ENCODE assay signal across 25 cellular contexts in the genomic region with DNA sequence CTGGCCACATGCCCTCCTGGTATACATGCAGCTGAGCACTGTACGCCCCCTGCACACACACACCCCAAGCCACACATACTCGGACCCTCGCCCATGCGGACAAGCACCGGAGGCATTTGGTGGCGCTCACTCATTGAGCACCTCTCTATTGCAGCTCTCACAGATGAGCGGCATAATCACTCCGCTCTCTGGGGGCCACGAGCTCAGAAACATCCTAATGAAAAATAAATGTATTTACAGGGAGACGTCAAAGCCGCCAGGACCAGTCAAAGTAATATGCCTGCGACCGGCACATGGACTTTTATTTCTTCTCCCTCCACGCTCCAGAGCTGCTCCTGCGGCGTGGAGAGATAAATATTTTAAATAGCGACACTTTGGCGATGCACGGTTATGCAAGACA. TPM values are rescaled to one million over a fixed set of nuclear protein-coding genes. Genes with fewer than 3 reads are reported as not detected.
DNase-seq lines count a peak whose midpoint lies in the region; ATAC-seq, FAIRE-seq and TF ChIP-seq lines count a peak whose summit lies in the region.
"Had no signal": no experiment of that assay in that cellular context is flagged by ENCODE, and none has a peak within 500 bp of the region (broad histone marks: within the 10 kb centered on the region; RNA-seq: fewer than 3 reads in every experiment).

No MANE protein-coding gene starts in this region.

- no peak overlapping the region for H4K5ac ChIP-seq in H1 (ENCODE audit: insufficient read length, low read depth, low read length)

- no peak overlapping the region for H4K91ac ChIP-seq in H1 (replicated peaks; ENCODE audit: insufficient read length, low read length)

- H3K4me3 Mint-ChIP-seq in nephron (no peak overlapping the region), type B pancreatic cell (no peak overlapping the region)
- H3K4me3 Mint-ChIP-seq in activated naive CD8-positive, alpha-beta T cell treated with anti-CD3 and anti-CD28 coated beads, Interleukin-2, amount 50 U/mL, for 24 hours = no peak overlapping the region

- CTCF ChIA-PET in H1 (lab: Charles Lee; ENCODE audit: partially characterized antibody) = interaction anchor here (0.6 to 6.1 kb wide), 17 partner anchors 13 to 341 kb away, joined by 3 to 41 read pairs (median 4); no protein-coding TSS in a partner anchor

- H3K4me1 ChIP-seq in H1 (replicated peaks in 1 of 4; ENCODE audit: control insufficient read depth in 3 of 4, insufficient read depth in 4 of 4, low read length in 3 of 4) = peaks cover 0 to 26% (median 15%) of the 10 kb centered on the region in 4 experiments; a peak in 6 of 7 replicates

- no peak overlapping the region for H2BK120ac ChIP-seq in H1 (replicated peaks; ENCODE audit: low read depth, low read length)

- 0 out of 2 replicates have a peak overlapping the region, but pooled peaks have one; percentile 56 for H2BK5ac ChIP-seq in H1 (ENCODE audit: low read depth, low read length)

- no peak overlapping the region for H2BK20ac ChIP-seq in H1 (ENCODE audit: low read length)

- H3K4me1 Mint-ChIP-seq in nephron = peaks cover 38% of the 10 kb centered on the region
- peaks cover 29% of the 10 kb centered on the region for H3K4me1 Mint-ChIP-seq in type B pancreatic cell (ENCODE audit: unreplicated experiment)
- peaks cover 10% of the 10 kb centered on the region for H3K4me1 Mint-ChIP-seq in activated naive CD8-positive, alpha-beta T cell treated with anti-CD3 and anti-CD28 coated beads, Interleukin-2, amount 50 U/mL, for 24 hours

- FAIRE-seq in H1 (lab: Jason Lieb, UNC) = no peak
- FAIRE-seq: HepG2, K562 had no signal

- H3K79me1 ChIP-seq in H1 (ENCODE audit: low read depth, low read length) = no peaks in the 10 kb centered on the region; the same call in 1 of the 2 replicates

- H2AK5ac ChIP-seq in H1 (ENCODE audit: low read depth, low read length) = no peak overlapping the region; the same call in 1 of the 2 replicates

- H3K27me3 Mint-ChIP-seq in nephron (ENCODE audit: low read depth) (peaks cover 8% of the 10 kb centered on the region), type B pancreatic cell (no peaks in the 10 kb centered on the region)
- peaks cover 1% of the 10 kb centered on the region for H3K27me3 Mint-ChIP-seq in activated naive CD8-positive, alpha-beta T cell treated with anti-CD3 and anti-CD28 coated beads, Interleukin-2, amount 50 U/mL, for 24 hours

- H3K9ac ChIP-seq in H1 (replicated peaks in 1 of 4; ENCODE audit: extremely low read depth in 1 of 4, low read depth in 3 of 4, low read length in 3 of 4) = no peak overlapping the region
- H3K9ac ChIP-seq: SK-N-SH had no signal

- no peak overlapping the region for H3K4ac ChIP-seq in H1 (replicated peaks; ENCODE audit: insufficient read length, low read depth, low read length)

- no peak overlapping the region for H3K4me3 ChIP-seq in WERI-Rb-1 (ENCODE audit: low read depth, low read length)
- H3K4me3 ChIP-seq in H1 (ENCODE audit: extremely low read depth in 1 of 4, insufficient read depth in 2 of 4, low read depth in 3 of 4, low read length in 4 of 4) = no peak overlapping the region
- H3K4me3 ChIP-seq: K562 had no signal

- H3K27ac ChIP-seq in WERI-Rb-1 (peak overlapping the region; percentile 55), H1 (ENCODE audit: low read depth, low read length) (no peak overlapping the region)

- peak overlapping the region in 2 of 3 experiments; percentile 31 to 76 for H3K27ac Mint-ChIP-seq in nephron
- H3K27ac Mint-ChIP-seq in type B pancreatic cell = peak overlapping the region; percentile 51
- H3K27ac Mint-ChIP-seq in activated naive CD8-positive, alpha-beta T cell treated with anti-CD3 and anti-CD28 coated beads, Interleukin-2, amount 50 U/mL, for 24 hours = no peak overlapping the region

- H2AFZ ChIP-seq in H1 (ENCODE audit: low read length) = no peak overlapping the region

- WGBS in H1 (ENCODE audit: extremely low coverage in 1 of 2, insufficient coverage in 1 of 2, insufficient read length in 1 of 2, insufficient replicate concordance in 2 of 2, low coverage in 1 of 2, low lambda C conversion rate in 2 of 2, missing lambda C conversion rate in 1 of 2), 2 experiments = 91% methylated on average over 19 of the region's 19 CpGs; no CpG with 5 or more reads in 1 of the 2 experiments

- H3K23ac ChIP-seq in H1 (ENCODE audit: insufficient read length) = no peak overlapping the region

- POLR2A ChIA-PET in H1 (lab: Charles Lee; ENCODE audit: partially characterized antibody) = interaction anchor here (0.9 to 1.5 kb wide), 4 partner anchors 41 to 96 kb away, joined by 3 to 5 read pairs (median 3); no protein-coding TSS in a partner anchor

- H3K56ac ChIP-seq in H1 (replicated peaks; ENCODE audit: insufficient read length, low read depth, low read length) = no peak overlapping the region

- TF ChIP-seq EP300 in H1 (IDR thresholded peaks at IDR 0.05; ENCODE audit: borderline replicate concordance in 1 of 2, low read depth in 2 of 2, low read length in 2 of 2) = no peak

- no peaks in the 10 kb centered on the region for H3K27me3 ChIP-seq in WERI-Rb-1 (ENCODE audit: insufficient read depth, low read depth, severe bottlenecking)
- H3K27me3 ChIP-seq in H1 (replicated peaks in 1 of 4; ENCODE audit: control insufficient read depth in 3 of 4, extremely low read depth in 1 of 4, insufficient read depth in 3 of 4, low read length in 3 of 4) = no peaks in the 10 kb centered on the region

- H4K8ac ChIP-seq in H1 (ENCODE audit: extremely low read depth, insufficient read depth, low read length) = no peak overlapping the region

- no peak for ATAC-seq in HG02759 (IDR thresholded peaks at IDR 0.05; ENCODE audit: unreplicated experiment)
- ATAC-seq in activated naive CD8-positive, alpha-beta T cell treated with anti-CD3 and anti-CD28 coated beads, Interleukin-2, amount 50 U/mL, for 24 hours = no peak
- ATAC-seq: HepG2, K562, PC-3 had no signal

- no peaks in the 10 kb centered on the region for H3K36me3 Mint-ChIP-seq in nephron (ENCODE audit: low read depth)
- no peaks in the 10 kb centered on the region for H3K36me3 Mint-ChIP-seq in type B pancreatic cell
- no peaks in the 10 kb centered on the region for H3K36me3 Mint-ChIP-seq in activated naive CD8-positive, alpha-beta T cell treated with anti-CD3 and anti-CD28 coated beads, Interleukin-2, amount 50 U/mL, for 24 hours (ENCODE audit: low read depth)
- H3K36me3 Mint-ChIP-seq: CD4-positive, alpha-beta memory T cell had no signal

- no peak for TF ChIP-seq RAD21 in H1 (IDR thresholded peaks at IDR 0.05 in 1 of 2, conservative IDR thresholded peaks at IDR 0.05 in 1 of 2; ENCODE audit: low read depth in 2 of 2, low read length in 2 of 2)

- H3K36me3 ChIP-seq in WERI-Rb-1 (no peaks in the 10 kb centered on the region), H1 (ENCODE audit: control insufficient read depth in 2 of 4, insufficient read depth in 4 of 4, low read length in 3 of 4) (no peaks in the 10 kb centered on the region)

- TF ChIP-seq POLR2A in H1 (IDR thresholded peaks at IDR 0.05; ENCODE audit: control extremely low read depth in 1 of 2, low read depth in 2 of 2, low read length in 2 of 2) = no peak

- H2BK15ac ChIP-seq in H1 (ENCODE audit: low read length) = peak overlapping the region; percentile 74; the same call in 1 of the 2 replicates

- no peaks in the 10 kb centered on the region for H3K79me2 ChIP-seq in H1 (ENCODE audit: control insufficient read depth in 1 of 2, insufficient read depth in 2 of 2, low read length in 2 of 2)

- no peaks in the 10 kb centered on the region for H3K23me2 ChIP-seq in H1 (ENCODE audit: low read depth, low read length)

- H3K9me3 Mint-ChIP-seq in nephron (no peaks in the 10 kb centered on the region), type B pancreatic cell (no peaks in the 10 kb centered on the region)
- no peaks in the 10 kb centered on the region for H3K9me3 Mint-ChIP-seq in activated naive CD8-positive, alpha-beta T cell treated with anti-CD3 and anti-CD28 coated beads, Interleukin-2, amount 50 U/mL, for 24 hours
- H3K9me3 Mint-ChIP-seq: CD4-positive, alpha-beta memory T cell had no signal

- no peak for DNase-seq in WERI-Rb-1
- DNase-seq in H1 (ENCODE audit: low read depth in 1 of 2, low spot score in 2 of 2) = no peak
- no peak for DNase-seq in type B pancreatic cell (ENCODE audit: extremely low spot score, unreplicated experiment)
- DNase-seq in activated naive CD8-positive, alpha-beta T cell treated with anti-CD3 and anti-CD28 coated beads, Interleukin-2, amount 50 U/mL, for 24 hours = no peak
- DNase-seq in NCI-H2227 treated with DMSO at 0.1 percent for 48 hours (lab: John Stamatoyannopoulos, UW) = no peak
- DNase-seq: C1 segment of cervical spinal cord; CD4-positive, alpha-beta memory T cell; COR-L47; DMS53; Kasumi-1; MV-4-11; NCI-H1105; NCI-H1436 treated with DMSO at 0.1 percent for 48 hours; NCI-H187 treated with DMSO at 0.1 percent for 48 hours; NCI-H446; NCI-H524 treated with DMSO at 0.1 percent for 48 hours; NCI-H774; PC-3 had no signal

- H3K4me2 ChIP-seq in H1 (ENCODE audit: insufficient read depth in 1 of 2, low read depth in 2 of 2, low read length in 2 of 2) = no peak overlapping the region
- H3K4me2 ChIP-seq: SK-N-SH had no signal

- H2BK12ac ChIP-seq in H1 (ENCODE audit: low read depth, low read length) = no peak overlapping the region

- no peak overlapping the region for H3K18ac ChIP-seq in H1 (ENCODE audit: extremely low read depth, low read length)

- no peak for TF ChIP-seq CTCF in WERI-Rb-1 (IDR thresholded peaks at IDR 0.05; ENCODE audit: low read depth, low read length)
- no peak for TF ChIP-seq CTCF in H1 (IDR thresholded peaks at IDR 0.05; ENCODE audit: control extremely low read depth in 1 of 3, insufficient read depth in 1 of 3, low read depth in 1 of 3, low read length in 3 of 3)
- TF ChIP-seq CTCF in nephron (IDR thresholded peaks at IDR 0.05; ENCODE audit: unreplicated experiment in 3 of 3) = no peak
- TF ChIP-seq CTCF in type B pancreatic cell (conservative IDR thresholded peaks at IDR 0.05) = no peak

- H4K20me1 ChIP-seq in H1 (replicated peaks in 1 of 2; ENCODE audit: control insufficient read depth in 1 of 2, insufficient read depth in 2 of 2, low read length in 2 of 2) = no peaks in the 10 kb centered on the region

- H3K14ac ChIP-seq in H1 (ENCODE audit: insufficient read length) = no peak overlapping the region

- H3K9me3 ChIP-seq in WERI-Rb-1 (ENCODE audit: severe bottlenecking) (no peaks in the 10 kb centered on the region), H1 (ENCODE audit: insufficient read depth in 2 of 2, low read depth in 1 of 2, low read length in 1 of 2) (no peaks in the 10 kb centered on the region)
- H3K9me3 ChIP-seq: SK-N-SH had no signal

RNA-seq across cellular contexts. Expression of gene CACNA2D2, which starts 48.3 kb away (rescaled TPM):
- 14.0 and 14.1 TPM in 2 replicates for total RNA-seq in H1 (2021; fragmentation: NEBNext Ultra II Directional; extraction: Animal tissue kit (Norgen Biotek cat#: 25700))
- polyA plus RNA-seq in H1 (2011; rRNA removed) = 24.9 and 25.0 TPM in 2 replicates
- polyA plus RNA-seq in H1 (2011; cell fraction: cytosol; rRNA removed) = 14.3 TPM
- polyA plus RNA-seq in H1 (2011; cell fraction: nucleus; rRNA removed) = 43.9 TPM
- 16.0 to 28.5 TPM (median 22.8 TPM) in 4 replicates for polyA plus RNA-seq in H1 (2012, experiment 1 of 2)
- 13.3 TPM for polyA plus RNA-seq in H1 (2012, experiment 2 of 2)
- 16.1 TPM for polyA plus RNA-seq in H1 (2013, experiment 1 of 2)
- polyA plus RNA-seq in H1 (2013, experiment 2 of 2) = 13.8 TPM
- 16.8 and 18.9 TPM in 2 replicates for polyA minus RNA-seq in H1 (2011; rRNA and poly(A)+ RNA removed)
- 14.2 TPM for polyA minus RNA-seq in H1 (2011; cell fraction: cytosol; rRNA and poly(A)+ RNA removed)
- polyA minus RNA-seq in H1 (2011; cell fraction: nucleus; rRNA and poly(A)+ RNA removed) = 9.4 TPM
- total RNA-seq in type B pancreatic cell (ENCODE audit: low replicate concordance) = 7.8 and 19.4 TPM in 2 replicates
- total RNA-seq: Daoy, HepG2, M059J had no signal
- polyA plus RNA-seq: HepG2 had no signal
